Comparison of ENCODE assay signal across 17 cellular contexts in the genomic region with DNA sequence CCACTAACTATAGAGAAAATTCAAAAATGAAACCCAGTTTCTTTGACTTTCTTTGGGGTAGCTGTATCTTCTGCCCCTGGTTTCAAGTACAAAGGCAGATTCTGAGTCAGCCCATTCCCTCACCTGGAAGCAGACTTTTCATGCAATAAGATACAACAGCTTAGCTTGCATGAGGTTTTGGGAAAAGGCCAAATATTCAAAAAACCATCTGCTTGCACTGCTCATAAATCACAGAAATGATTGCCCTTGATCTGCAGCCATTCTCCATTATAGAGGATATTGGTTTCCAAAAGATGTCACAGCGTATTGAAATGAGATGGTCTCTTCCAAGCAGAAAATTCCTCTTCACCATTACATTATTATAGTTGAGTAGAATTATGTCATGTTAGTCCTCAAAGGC.
DNase-seq lines count a peak whose midpoint lies in the region; ATAC-seq and TF ChIP-seq lines count a peak whose summit lies in the region.
"Had no signal": no experiment of that assay in that cellular context is flagged by ENCODE, and none has a peak within 500 bp of the region (broad histone marks: within the 10 kb centered on the region; RNA-seq: fewer than 3 reads in every experiment).

No MANE protein-coding gene starts in this region.

- no peak overlapping the region for H3K4me3 Mint-ChIP-seq in activated CD8-positive, alpha-beta T cell treated with anti-CD3 and anti-CD28 coated beads, Interleukin-2, amount 10 ng/mL, durations not matched to agents 7 days and 5 days

- peak; percentile 95 for DNase-seq in DMS 273 (lab: John Stamatoyannopoulos, UW; ENCODE audit: unreplicated experiment)
- peak; percentile 57 for DNase-seq in NCI-H1105 (lab: John Stamatoyannopoulos, UW)
- DNase-seq in NCI-H69 (lab: John Stamatoyannopoulos, UW): peak; percentile 88
- DNase-seq in cerebellum (ENCODE audit: low spot score): peak; percentile 65
- DNase-seq in sigmoid colon: no peak
- DNase-seq in activated CD8-positive, alpha-beta T cell treated with anti-CD3 and anti-CD28 coated beads, Interleukin-2, amount 10 ng/mL, durations not matched to agents 7 days and 5 days: no peak
- DNase-seq in anterior cingulate cortex (lab: John Stamatoyannopoulos, UW): no peak
- DNase-seq: DMS53, GDM1, GOT3, KBM-7, NCI-H2081, NCI-H526, PC-3, T1000 had no signal

- no peak overlapping the region for H3K27ac Mint-ChIP-seq in activated CD8-positive, alpha-beta T cell treated with anti-CD3 and anti-CD28 coated beads, Interleukin-2, amount 10 ng/mL, durations not matched to agents 7 days and 5 days

- TF ChIP-seq POLR2A in sigmoid colon (IDR thresholded peaks at IDR 0.05): no peak

- no peaks in the 10 kb centered on the region for H3K36me3 Mint-ChIP-seq in activated CD8-positive, alpha-beta T cell treated with anti-CD3 and anti-CD28 coated beads, Interleukin-2, amount 10 ng/mL, durations not matched to agents 7 days and 5 days (ENCODE audit: low read depth)

- H3K4me3 ChIP-seq in sigmoid colon: no peak overlapping the region

- TF ChIP-seq EP300 in sigmoid colon (IDR thresholded peaks at IDR 0.05): no peak

- no peak for ATAC-seq in GM21381 (IDR thresholded peaks at IDR 0.05; ENCODE audit: unreplicated experiment)
- ATAC-seq in activated CD8-positive, alpha-beta T cell treated with anti-CD3 and anti-CD28 coated beads, Interleukin-2, amount 10 ng/mL, durations not matched to agents 7 days and 5 days: no peak
- ATAC-seq: PC-3 had no signal

- no peak overlapping the region for H3K27ac ChIP-seq in sigmoid colon
- H3K27ac ChIP-seq: HL-60 had no signal

- no peaks in the 10 kb centered on the region for H3K36me3 ChIP-seq in sigmoid colon

- CTCF ChIA-PET in activated CD8-positive, alpha-beta T cell treated with anti-CD3 and anti-CD28 coated beads, Interleukin-2, amount 10 ng/mL, durations not matched to agents 7 days and 5 days (lab: Charles Lee): no interaction called here

- no peaks in the 10 kb centered on the region for H3K27me3 ChIP-seq in sigmoid colon

- H3K9me3 ChIP-seq in sigmoid colon: no peaks in the 10 kb centered on the region

- H3K9me3 Mint-ChIP-seq in activated CD8-positive, alpha-beta T cell treated with anti-CD3 and anti-CD28 coated beads, Interleukin-2, amount 10 ng/mL, durations not matched to agents 7 days and 5 days (ENCODE audit: insufficient read depth): no peaks in the 10 kb centered on the region

- POLR2A ChIA-PET in activated CD8-positive, alpha-beta T cell treated with anti-CD3 and anti-CD28 coated beads, Interleukin-2, amount 10 ng/mL, durations not matched to agents 7 days and 5 days (lab: Charles Lee): no interaction called here

- no peaks in the 10 kb centered on the region for H3K4me1 ChIP-seq in sigmoid colon

- no peak for TF ChIP-seq CTCF in sigmoid colon (IDR thresholded peaks at IDR 0.05)

- WGBS in sigmoid colon, 2 donors: 80 to 92% methylated on average over 1 of the region's 1 CpG

- H3K27me3 Mint-ChIP-seq in activated CD8-positive, alpha-beta T cell treated with anti-CD3 and anti-CD28 coated beads, Interleukin-2, amount 10 ng/mL, durations not matched to agents 7 days and 5 days (ENCODE audit: low read depth): no peaks in the 10 kb centered on the region

- H3K4me1 Mint-ChIP-seq in activated CD8-positive, alpha-beta T cell treated with anti-CD3 and anti-CD28 coated beads, Interleukin-2, amount 10 ng/mL, durations not matched to agents 7 days and 5 days (ENCODE audit: low read depth): no peaks in the 10 kb centered on the region

- intact Hi-C loops in sigmoid colon (cut with DNase I): no loop called here

Comparison
In these comparisons a context has a peak if more than half of its experiments do, and no peak if none do; other contexts are left out.
1. DNase-seq: peak in DMS 273 (single experiment), NCI-H1105 (single experiment), NCI-H69 (single experiment) and cerebellum (single experiment); none in sigmoid colon (single experiment), activated CD8-positive, alpha-beta T cell treated with anti-CD3 and anti-CD28 coated beads, Interleukin-2, amount 10 ng/mL, durations not matched to agents 7 days and 5 days (single experiment) and anterior cingulate cortex (0 of 58).